In the genomic region with DNA sequence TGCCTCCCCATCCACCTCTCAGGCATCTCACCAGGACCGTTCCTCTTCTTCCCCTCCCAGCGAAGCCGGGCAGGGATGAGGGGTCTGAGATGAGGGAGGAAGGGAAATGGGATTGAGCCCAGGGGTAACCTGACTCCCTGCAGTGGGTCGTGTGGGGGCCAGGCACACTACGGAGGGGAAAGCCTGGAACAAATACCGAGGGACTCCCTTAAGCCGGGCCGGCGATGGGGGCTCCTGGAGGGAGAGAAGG, we compare ENCODE assay signal across 1 cellular context.
TF ChIP-seq lines count a peak whose summit lies in the region.

No MANE protein-coding gene starts in this region.

TF ChIP-seq in WTC11, 78 proteins besides CTCF, POLR2A, EP300 and RAD21 (continued from another document):
- TF ChIP-seq STAT6 (CRISPR knock-in tag; conservative IDR thresholded peaks at IDR 0.05; ENCODE audit: low read depth) (no peak), ZNF281 (CRISPR knock-in tag; IDR thresholded peaks at IDR 0.05) (no peak)
- TF ChIP-seq, protein P1, sequence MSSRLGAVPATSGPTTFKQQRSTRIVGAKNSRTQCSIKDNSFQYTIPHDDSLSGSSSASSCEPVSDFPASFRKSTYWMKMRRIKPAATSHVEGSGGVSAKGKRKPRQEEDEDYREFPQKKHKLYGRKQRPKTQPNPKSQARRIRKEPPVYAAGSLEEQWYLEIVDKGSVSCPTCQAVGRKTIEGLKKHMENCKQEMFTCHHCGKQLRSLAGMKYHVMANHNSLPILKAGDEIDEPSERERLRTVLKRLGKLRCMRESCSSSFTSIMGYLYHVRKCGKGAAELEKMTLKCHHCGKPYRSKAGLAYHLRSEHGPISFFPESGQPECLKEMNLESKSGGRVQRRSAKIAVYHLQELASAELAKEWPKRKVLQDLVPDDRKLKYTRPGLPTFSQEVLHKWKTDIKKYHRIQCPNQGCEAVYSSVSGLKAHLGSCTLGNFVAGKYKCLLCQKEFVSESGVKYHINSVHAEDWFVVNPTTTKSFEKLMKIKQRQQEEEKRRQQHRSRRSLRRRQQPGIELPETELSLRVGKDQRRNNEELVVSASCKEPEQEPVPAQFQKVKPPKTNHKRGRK (CRISPR knock-in tag; IDR thresholded peaks at IDR 0.05; ENCODE audit: borderline replicate concordance): no peak
